ENCODE assay signal across 11 cellular contexts in genomic region chr19:17202249-17202648, GRCh38. TPM values are rescaled to one million over a fixed set of nuclear protein-coding genes. Genes with fewer than 3 reads are reported as not detected.
DNase-seq lines count a peak whose midpoint lies in the region; ATAC-seq, FAIRE-seq and TF ChIP-seq lines count a peak whose summit lies in the region.
"Had no signal": no experiment of that assay in that cellular context is flagged by ENCODE, and none has a peak within 500 bp of the region (broad histone marks: within the 10 kb centered on the region; RNA-seq: fewer than 3 reads in every experiment).

No MANE protein-coding gene starts in this region.

- H3K9ac ChIP-seq in GM12878 (ENCODE audit: control insufficient read depth, insufficient read depth, low read length) (no peak overlapping the region), trophoblast cell (ENCODE audit: low read length) (no peak overlapping the region)

- DNase-seq in activated effector memory CD4-positive, alpha-beta T cell treated with anti-CD3 and anti-CD28 coated beads, Interleukin-2, amount 50 U/mL, for 16 hours: peak; percentile 70
- DNase-seq in activated effector memory CD4-positive, alpha-beta T cell treated with Interleukin-2 at 50 U/mL for 16 hours: no peak
- DNase-seq in M059J (ENCODE audit: low read depth) (peak; percentile 25), GM12878 (ENCODE audit: low read depth, low spot score) (no peak), trophoblast cell (no peak), SHP77 (lab: John Stamatoyannopoulos, UW) (no peak), putamen (ENCODE audit: low spot score) (no peak)
- DNase-seq: central memory CD4-positive, alpha-beta T cell; T-helper 9 cell had no signal

- H3K27ac ChIP-seq in GM12878 (ENCODE audit: control insufficient read depth, insufficient read depth) (no peak overlapping the region), trophoblast cell (ENCODE audit: low read depth, low read length) (no peak overlapping the region)
- H3K27ac ChIP-seq: vagina had no signal

- H3K9me3 ChIP-seq in GM12878 (replicated peaks; ENCODE audit: control insufficient read depth, insufficient read depth, low read length): no peaks in the 10 kb centered on the region
- H3K9me3 ChIP-seq in trophoblast cell (ENCODE audit: insufficient read depth, low read depth, low read length): peaks cover 8% of the 10 kb centered on the region
- H3K9me3 ChIP-seq: vagina had no signal

- no peak overlapping the region for H3K14ac ChIP-seq in trophoblast cell (ENCODE audit: low read length)

- H4K8ac ChIP-seq in trophoblast cell (ENCODE audit: low read depth, low read length): no peak overlapping the region

- in situ Hi-C loops in GM12878 (cut with MboI): no loop called here

- H3K4me2 ChIP-seq in GM12878 (ENCODE audit: control insufficient read depth, insufficient read depth) (no peak overlapping the region), trophoblast cell (ENCODE audit: low read length) (no peak overlapping the region)

- H2AK5ac ChIP-seq in trophoblast cell (ENCODE audit: low read length): no peak overlapping the region

- H2BK12ac ChIP-seq in trophoblast cell (ENCODE audit: low read length): no peak overlapping the region

- SMC1A ChIA-PET in GM12878 (lab: Charles Lee; ENCODE audit: uncharacterized antibody, unreplicated experiment): no interaction called here

- no peaks in the 10 kb centered on the region for H3K79me1 ChIP-seq in trophoblast cell (ENCODE audit: low read length)

- no peak for FAIRE-seq in GM12878 (lab: Jason Lieb, UNC)

- H3K4me3 ChIP-seq in GM12878 (no peak overlapping the region), trophoblast cell (ENCODE audit: low read depth, low read length) (peak overlapping the region; percentile 5)
- H3K4me3 ChIP-seq: vagina had no signal

- H3K18ac ChIP-seq in trophoblast cell (ENCODE audit: low read length): no peak overlapping the region

- H2BK120ac ChIP-seq in trophoblast cell (ENCODE audit: insufficient read depth, low read length, poor library complexity): no peak overlapping the region

- POLR2A ChIA-PET in GM12878 (lab: Charles Lee): no interaction called here

- WGBS in GM12878 (ENCODE audit: insufficient coverage, insufficient replicate concordance, low lambda C conversion rate, missing lambda C conversion rate): 80% methylated on average over 9 of the region's 9 CpGs
- WGBS in trophoblast cell (ENCODE audit: extremely low coverage, insufficient coverage, insufficient read length): no CpG with 5 or more reads among the region's 9 CpGs

- BruUV-seq in GM12878 (replicated peaks; lab: Mats Ljungman, UMichigan): no TSS peak

- H3K23ac ChIP-seq in trophoblast cell (ENCODE audit: low read length): no peak overlapping the region

- H3K27me3 ChIP-seq in GM12878 (replicated peaks in 1 of 2; ENCODE audit: control insufficient read depth in 2 of 2, insufficient read depth in 2 of 2, low read length in 1 of 2) (no peaks in the 10 kb centered on the region), trophoblast cell (ENCODE audit: insufficient read depth, low read length) (no peaks in the 10 kb centered on the region)
- H3K27me3 ChIP-seq: vagina had no signal

- H4K12ac ChIP-seq in trophoblast cell (ENCODE audit: low read depth, low read length): no peak overlapping the region

- H2AFZ ChIP-seq in GM12878 (ENCODE audit: control insufficient read depth, low read depth, low read length): no peak overlapping the region
- H2AFZ ChIP-seq in trophoblast cell (ENCODE audit: insufficient read depth, low read length, poor library complexity): no peak overlapping the region

- TF ChIP-seq RAD21 in GM12878 (IDR thresholded peaks at IDR 0.05; ENCODE audit: insufficient read depth, low read depth, low read length): no peak

- no peaks in the 10 kb centered on the region for H4K20me1 ChIP-seq in GM12878 (ENCODE audit: control insufficient read depth, insufficient read depth)

- H4K91ac ChIP-seq in trophoblast cell (ENCODE audit: low read depth, low read length): no peak overlapping the region

- CTCF ChIA-PET in GM12878 (lab: Yijun Ruan, JAX): no interaction called here

- intact Hi-C loops in GM12878 (cut with micrococcal nuclease; ENCODE audit: unreplicated experiment): no loop called here

- H3K4me1 ChIP-seq in GM12878 (ENCODE audit: control insufficient read depth, insufficient read depth, low read length) (no peaks in the 10 kb centered on the region), trophoblast cell (ENCODE audit: control insufficient read depth in 1 of 2, insufficient read depth in 2 of 2, low read length in 2 of 2) (no peaks in the 10 kb centered on the region)
- H3K4me1 ChIP-seq: vagina had no signal

- peak; percentile 55 for TF ChIP-seq POLR2A in GM12878 (IDR thresholded peaks at IDR 0.05; ENCODE audit: low read depth, low read length)

- no peak for TF ChIP-seq CTCF in GM12878 (IDR thresholded peaks at IDR 0.05 in 2 of 3, conservative IDR thresholded peaks at IDR 0.05 in 1 of 3; ENCODE audit: control insufficient read depth in 2 of 3, extremely low read depth in 1 of 3, insufficient read depth in 1 of 3, low read depth in 3 of 3, low read length in 3 of 3)

- TF ChIP-seq EP300 in GM12878 (IDR thresholded peaks at IDR 0.05; ENCODE audit: borderline replicate concordance in 1 of 2, control insufficient read depth in 1 of 2, low read depth in 2 of 2, low read length in 2 of 2): no peak

- H3K79me2 ChIP-seq in GM12878 (ENCODE audit: control insufficient read depth, insufficient read depth, low read length) (no peaks in the 10 kb centered on the region), trophoblast cell (ENCODE audit: control insufficient read depth, insufficient read depth, low read length, poor library complexity) (no peaks in the 10 kb centered on the region)

- H2BK5ac ChIP-seq in trophoblast cell (ENCODE audit: low read depth, low read length, poor library complexity): no peak overlapping the region

- peaks cover 24 to 48% of the 10 kb centered on the region in 2 experiments for H3K36me3 ChIP-seq in GM12878 (ENCODE audit: control insufficient read depth in 2 of 2, insufficient read depth in 2 of 2, low read length in 1 of 2)
- peaks cover 84 to 87% of the 10 kb centered on the region in 2 experiments for H3K36me3 ChIP-seq in trophoblast cell (ENCODE audit: control insufficient read depth in 1 of 2, insufficient read depth in 2 of 2, low read length in 2 of 2)

- peak; percentile 58 for ATAC-seq in GM12878
- ATAC-seq in HG03175 (IDR thresholded peaks at IDR 0.05; ENCODE audit: unreplicated experiment): no peak

- no peak overlapping the region for H3K4ac ChIP-seq in trophoblast cell (ENCODE audit: low read depth, low read length)

- RAD21 ChIA-PET in GM12878 (lab: Charles Lee; ENCODE audit: unreplicated experiment): no interaction called here

RNA-seq across cellular contexts. Expression of gene USE1, which starts 12.9 kb away (rescaled TPM):
- total RNA-seq in M059J (2014; rRNA removed; shearing (Covaris generic)): 17.9 and 18.1 TPM in 2 replicates
- total RNA-seq in GM12878 (2013; cell fraction: nucleolus; rRNA removed): 12.2 and 13.0 TPM in 2 replicates
- 10.9 and 16.7 TPM in 2 replicates for total RNA-seq in GM12878 (2014; rRNA removed)
- total RNA-seq in GM12878 (2014; rRNA removed; fragmentation: Illumina TruSeq; extraction: Trizol): 11.4 and 13.6 TPM in 2 replicates
- 18.6 and 19.6 TPM in 2 replicates for total RNA-seq in GM12878 (2021)
- 25.4 TPM for polyA plus RNA-seq in GM12878 (2011; ENCODE audit: low read depth)
- polyA plus RNA-seq in GM12878 (2011; rRNA removed): 7.4 and 13.8 TPM in 2 replicates
- 16.2 and 19.0 TPM in 2 replicates for polyA plus RNA-seq in GM12878 (2011; cell fraction: cytosol; rRNA removed)
- polyA plus RNA-seq in GM12878 (2011; cell fraction: nucleus; rRNA removed): 23.2 and 23.5 TPM in 2 replicates
- polyA plus RNA-seq in GM12878 (2012): 29.7 and 29.8 TPM in 2 replicates
- 3.7 and 9.7 TPM in 2 replicates for polyA plus RNA-seq in GM12878 (2014; fragmentation: Illumina TruSeq; extraction: Trizol)
- polyA plus RNA-seq in GM12878 (2014; fragmentation: Nextera tagmentation; extraction: Ambion mirVana): 10 to 100 TPM in 1 of 2 experiments, 1 to 10 TPM in 1; 9.7 to 15.4 TPM
- 23.3 and 24.0 TPM in 2 replicates for polyA plus RNA-seq in GM12878 (2014; rRNA removed)
- 10 to 100 TPM; 18.1 to 23.7 TPM for polyA plus RNA-seq in GM12878 (2016; fragmentation: Nextera tagmentation; extraction: Ambion mirVana)
- polyA minus RNA-seq in GM12878 (2011; rRNA and poly(A)+ RNA removed): 5.6 and 6.7 TPM in 2 replicates
- polyA minus RNA-seq in GM12878 (2011; cell fraction: cytosol; rRNA and poly(A)+ RNA removed): 2.4 and 5.4 TPM in 2 replicates
- polyA minus RNA-seq in GM12878 (2011; cell fraction: nucleus; rRNA and poly(A)+ RNA removed): 4.0 and 6.0 TPM in 2 replicates
- polyA plus RNA-seq in trophoblast cell (2013): 10.3 and 10.4 TPM in 2 replicates

RNA-seq across cellular contexts. Expression of gene OCEL1, which starts 23.8 kb away (rescaled TPM):
- 7.9 and 9.7 TPM in 2 replicates for total RNA-seq in M059J (2014; rRNA removed; shearing (Covaris generic))
- 2.9 and 4.6 TPM in 2 replicates for total RNA-seq in GM12878 (2013; cell fraction: nucleolus; rRNA removed)
- total RNA-seq in GM12878 (2014; rRNA removed) (3.1 and 3.2 TPM in 2 replicates), GM12878 (2014; rRNA removed; fragmentation: Illumina TruSeq; extraction: Trizol) (3.2 and 3.4 TPM in 2 replicates), GM12878 (2021) (11.9 and 15.8 TPM in 2 replicates)
- 65.4 TPM for polyA plus RNA-seq in GM12878 (2011; ENCODE audit: low read depth)
- polyA plus RNA-seq in GM12878 (2011; rRNA removed) (1.4 and 2.8 TPM in 2 replicates), GM12878 (2014; fragmentation: Illumina TruSeq; extraction: Trizol) (7.4 and 9.9 TPM in 2 replicates), GM12878 (2014; fragmentation: Nextera tagmentation; extraction: Ambion mirVana) (1 to 10 TPM; 3.6 to 7.8 TPM), GM12878 (2014; rRNA removed) (7.5 and 7.8 TPM in 2 replicates), GM12878 (2016; fragmentation: Nextera tagmentation; extraction: Ambion mirVana) (10 to 100 TPM; 14.4 to 18.2 TPM)
- polyA plus RNA-seq in GM12878 (2011; cell fraction: cytosol; rRNA removed): 5.3 and 7.2 TPM in 2 replicates
- 6.9 and 7.6 TPM in 2 replicates for polyA plus RNA-seq in GM12878 (2011; cell fraction: nucleus; rRNA removed)
- 11.7 and 15.6 TPM in 2 replicates for polyA plus RNA-seq in GM12878 (2012)
- polyA minus RNA-seq in GM12878 (2011; rRNA and poly(A)+ RNA removed): 1.8 and 3.1 TPM in 2 replicates
- polyA minus RNA-seq in GM12878 (2011; cell fraction: cytosol; rRNA and poly(A)+ RNA removed): 1.9 and 7.1 TPM in 2 replicates
- polyA minus RNA-seq in GM12878 (2011; cell fraction: nucleus; rRNA and poly(A)+ RNA removed): 2.3 and 2.8 TPM in 2 replicates
- 41.5 and 44.6 TPM in 2 replicates for polyA plus RNA-seq in trophoblast cell (2013)

RNA-seq across cellular contexts. Expression of gene NR2F6, which starts 43.5 kb away (rescaled TPM):
- total RNA-seq in M059J (2014; rRNA removed; shearing (Covaris generic)): 35.5 and 56.4 TPM in 2 replicates
- 4.8 and 4.9 TPM in 2 replicates for total RNA-seq in GM12878 (2013; cell fraction: nucleolus; rRNA removed)
- total RNA-seq in GM12878 (2014; rRNA removed) (11.8 and 12.8 TPM in 2 replicates), GM12878 (2014; rRNA removed; fragmentation: Illumina TruSeq; extraction: Trizol) (2.3 and 2.7 TPM in 2 replicates), GM12878 (2021) (13.3 and 15.5 TPM in 2 replicates)
- polyA plus RNA-seq in GM12878 (2011; ENCODE audit: low read depth): 0.62 TPM
- polyA plus RNA-seq in GM12878 (2011; rRNA removed) (1.7 and 3.9 TPM in 2 replicates), GM12878 (2014; fragmentation: Illumina TruSeq; extraction: Trizol) (0.48 and 1.4 TPM in 2 replicates), GM12878 (2014; fragmentation: Nextera tagmentation; extraction: Ambion mirVana) (under 1 TPM; 0.18 to 0.75 TPM), GM12878 (2014; rRNA removed) (11.3 and 14.1 TPM in 2 replicates), GM12878 (2016; fragmentation: Nextera tagmentation; extraction: Ambion mirVana) (1 to 10 TPM; 8.4 to 8.6 TPM)
- 5.8 and 10.7 TPM in 2 replicates for polyA plus RNA-seq in GM12878 (2011; cell fraction: cytosol; rRNA removed)
- 7.8 and 12.0 TPM in 2 replicates for polyA plus RNA-seq in GM12878 (2011; cell fraction: nucleus; rRNA removed)
- polyA plus RNA-seq in GM12878 (2012): 4.0 and 5.0 TPM in 2 replicates
- 2.1 and 3.1 TPM in 2 replicates for polyA minus RNA-seq in GM12878 (2011; rRNA and poly(A)+ RNA removed)
- 6.3 and 6.9 TPM in 2 replicates for polyA minus RNA-seq in GM12878 (2011; cell fraction: cytosol; rRNA and poly(A)+ RNA removed)
- 2.2 and 4.7 TPM in 2 replicates for polyA minus RNA-seq in GM12878 (2011; cell fraction: nucleus; rRNA and poly(A)+ RNA removed)
- polyA plus RNA-seq in trophoblast cell (2013): 205 and 221 TPM in 2 replicates

Comparison
In these comparisons a context has a peak if more than half of its experiments do, and no peak if none do; other contexts are left out.
1. DNase-seq: peak in activated effector memory CD4-positive, alpha-beta T cell treated with anti-CD3 and anti-CD28 coated beads, Interleukin-2, amount 50 U/mL, for 16 hours (single experiment) and M059J (single experiment); none in activated effector memory CD4-positive, alpha-beta T cell treated with Interleukin-2 at 50 U/mL for 16 hours (single experiment), GM12878 (single experiment), trophoblast cell (0 of 2), SHP77 (0 of 2) and putamen (single experiment).